In genomic region chr15:91857772-91858171, GRCh38 we compare ENCODE assay signal across 9 cellular contexts. TPM values are rescaled to one million over a fixed set of nuclear protein-coding genes. Genes with fewer than 3 reads are reported as not detected.
DNase-seq lines count a peak whose midpoint lies in the region; ATAC-seq, FAIRE-seq and TF ChIP-seq lines count a peak whose summit lies in the region.
"Had no signal": no experiment of that assay in that cellular context is flagged by ENCODE, and none has a peak within 500 bp of the region (broad histone marks: within the 10 kb centered on the region; RNA-seq: fewer than 3 reads in every experiment).

No MANE protein-coding gene starts in this region.

- H3K4me1 ChIP-seq in right atrium auricular region: peaks cover 0 to 79% of the 10 kb centered on the region in 2 donors
- peaks cover 49 to 83% (median 78%) of the 10 kb centered on the region in 4 donors for H3K4me1 ChIP-seq in upper lobe of left lung
- peaks cover 0 to 3% of the 10 kb centered on the region in 2 donors for H3K4me1 ChIP-seq in kidney (ENCODE audit: control insufficient read depth in 1 of 2, insufficient read depth in 1 of 2, low read depth in 1 of 2, low read length in 2 of 2)

- no peak for DNase-seq in right atrium auricular region (ENCODE audit: low spot score)
- no peak for DNase-seq in Right ventricle myocardium superior
- DNase-seq in T-helper 22 cell (ENCODE audit: low read depth): peak; percentile 58
- no peak for DNase-seq in upper lobe of left lung
- DNase-seq in coronary artery (ENCODE audit: low spot score): no peak
- no peak for DNase-seq in kidney
- DNase-seq in GF-D8 (lab: John Stamatoyannopoulos, UW): no peak
- DNase-seq: GDM1 had no signal

- no peak for FAIRE-seq in kidney (lab: Jason Lieb, UNC)

- H3K36me3 ChIP-seq in right atrium auricular region (no peaks in the 10 kb centered on the region), upper lobe of left lung (peaks cover 0 to 5% (median 0%) of the 10 kb centered on the region in 4 donors), kidney (ENCODE audit: control insufficient read depth in 1 of 2, insufficient read depth in 2 of 2, low read length in 2 of 2) (no peaks in the 10 kb centered on the region)

- intact Hi-C loops in Right ventricle myocardium superior (cut with DNase I): no loop called here
- intact Hi-C loops in kidney (cut with DNase I): loop anchor here (10.0 kb wide), 2 partner anchors 127 to 217 kb away; no protein-coding TSS in a partner anchor

- no peaks in the 10 kb centered on the region for H3K27me3 ChIP-seq in right atrium auricular region
- H3K27me3 ChIP-seq in upper lobe of left lung: no peaks in the 10 kb centered on the region

- TF ChIP-seq EP300 in upper lobe of left lung (IDR thresholded peaks at IDR 0.05): no peak

- no peak for TF ChIP-seq POLR2A in upper lobe of left lung (IDR thresholded peaks at IDR 0.05)

- ATAC-seq in Right ventricle myocardium superior (ENCODE audit: poor library complexity): no peak
- peak; percentile 41 for ATAC-seq in HG03039 (IDR thresholded peaks at IDR 0.05; ENCODE audit: unreplicated experiment)
- no peak for ATAC-seq in upper lobe of left lung (ENCODE audit: low FRiP score in 2 of 2)

- TF ChIP-seq CTCF in right atrium auricular region (IDR thresholded peaks at IDR 0.05) (no peak), upper lobe of left lung (IDR thresholded peaks at IDR 0.05) (no peak), coronary artery (IDR thresholded peaks at IDR 0.05) (no peak), kidney (IDR thresholded peaks at IDR 0.05; ENCODE audit: borderline replicate concordance, extremely low read depth, insufficient read depth) (no peak)

- WGBS in upper lobe of left lung, 2 donors: 57 to 72% methylated on average over 2 of the region's 2 CpGs

- H3K9ac ChIP-seq in kidney (ENCODE audit: low read length in 2 of 2): no peak overlapping the region

- no peak overlapping the region for H3K4me3 ChIP-seq in right atrium auricular region
- H3K4me3 ChIP-seq in upper lobe of left lung: no peak overlapping the region
- no peak overlapping the region for H3K4me3 ChIP-seq in coronary artery
- H3K4me3 ChIP-seq in kidney (ENCODE audit: low read length in 2 of 2): no peak overlapping the region

- peak overlapping the region; percentile 97 to 98 for H3K27ac ChIP-seq in right atrium auricular region
- peak overlapping the region in 3 of 4 donors; percentile 1 to 97 (median 65) for H3K27ac ChIP-seq in upper lobe of left lung
- H3K27ac ChIP-seq in coronary artery: no peak overlapping the region
- no peak overlapping the region for H3K27ac ChIP-seq in kidney (ENCODE audit: low read depth in 2 of 2, low read length in 2 of 2)

- H3K9me3 ChIP-seq in right atrium auricular region (no peaks in the 10 kb centered on the region), upper lobe of left lung (no peaks in the 10 kb centered on the region), kidney (ENCODE audit: control insufficient read depth in 1 of 2, low read length in 2 of 2) (no peaks in the 10 kb centered on the region)

RNA-seq across cellular contexts. Expression of gene SLCO3A1, which starts 4.3 kb away (rescaled TPM):
- total RNA-seq in right atrium auricular region (10 to 100 TPM; 21.4 to 27.3 TPM), Right ventricle myocardium superior (46.6 TPM), upper lobe of left lung (10 to 100 TPM; 29.3 to 56.6 (median 46.7) TPM), kidney (59.4 TPM)
- 12.8 TPM for polyA plus RNA-seq in kidney (ENCODE audit: insufficient read depth, low read depth, low replicate concordance)

Comparison
In these comparisons a context has a peak if more than half of its experiments do, and no peak if none do; other contexts are left out.
1. H3K27ac ChIP-seq: peak in right atrium auricular region (2 of 2) and upper lobe of left lung (3 of 4); none in coronary artery (0 of 2) and kidney (0 of 2).